9 cellular contexts compared by ENCODE assay signal in genomic region chr13:70932511-70932910, GRCh38.
"Had no signal": no experiment of that assay in that cellular context is flagged by ENCODE, and none has a peak within 500 bp of the region (broad histone marks: within the 10 kb centered on the region; RNA-seq: fewer than 3 reads in every experiment).

No MANE protein-coding gene starts in this region.

- ATAC-seq: HepG2, K562 had no signal

- H3K27me3 Mint-ChIP-seq: IgD-negative memory B cell had no signal

- DNase-seq: IMR-90, KBM-7, KG1 had no signal

- H3K4me2 ChIP-seq: KMS-11 had no signal

- H3K27ac ChIP-seq: HL-60, KMS-11 had no signal

- H3K27ac Mint-ChIP-seq: IgD-negative memory B cell had no signal

- FAIRE-seq: HepG2, HTR-8/SVneo, K562 had no signal

- H3K36me3 Mint-ChIP-seq: IgD-negative memory B cell had no signal

- H3K4me3 ChIP-seq: K562 had no signal

- H3K9ac ChIP-seq: KMS-11 had no signal

- H3K4me1 Mint-ChIP-seq: IgD-negative memory B cell had no signal

- H3K4me3 Mint-ChIP-seq: IgD-negative memory B cell had no signal
